8 cellular contexts compared by ENCODE assay signal in the genomic region with DNA sequence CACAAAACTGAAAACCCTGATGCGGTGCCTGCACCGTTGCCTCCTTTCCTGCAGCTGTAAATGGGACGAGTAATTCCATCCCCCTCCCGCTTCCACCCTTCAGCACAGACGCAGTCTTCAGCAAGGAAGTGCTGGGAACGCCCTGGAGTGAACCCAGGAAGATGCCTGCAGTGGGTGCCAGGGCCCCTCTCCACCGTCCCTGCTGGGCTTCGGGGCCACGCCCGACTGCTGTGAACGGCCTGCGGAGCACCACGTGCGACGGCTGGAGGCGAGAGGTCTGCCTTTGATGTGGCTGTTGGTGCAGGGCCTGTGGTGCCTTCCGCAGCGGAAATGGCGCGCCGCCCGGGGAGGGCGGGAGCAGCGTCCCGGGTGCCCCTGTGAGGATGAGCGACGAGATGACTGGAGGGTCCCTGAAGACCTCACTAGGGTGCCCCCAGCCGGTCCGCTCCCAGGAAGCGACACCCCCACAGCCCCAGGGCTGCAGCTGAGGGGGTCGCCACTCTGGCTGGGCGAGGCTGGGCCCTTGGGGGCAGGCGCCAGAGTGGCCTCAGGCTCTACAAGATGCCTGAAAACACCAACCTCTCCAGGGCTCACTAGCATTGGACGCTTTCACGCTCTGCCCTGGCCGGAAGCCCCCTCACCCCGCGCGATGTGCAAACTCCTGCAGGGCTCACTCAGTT. TPM values are rescaled to one million over a fixed set of nuclear protein-coding genes. Genes with fewer than 3 reads are reported as not detected.
DNase-seq lines count a peak whose midpoint lies in the region; ATAC-seq, FAIRE-seq and TF ChIP-seq lines count a peak whose summit lies in the region.

No MANE protein-coding gene starts in this region.

- DNase-seq in GM12892 (ENCODE audit: insufficient read length) (peak; percentile 88), NCI-H1436 treated with DMSO at 0.1 percent for 48 hours (lab: John Stamatoyannopoulos, UW) (peak; percentile 75), WERI-Rb-1 (peak; percentile 43), mammary epithelial cell (peak; percentile 39), keratinocyte (ENCODE audit: low read depth, low spot score) (no peak), globus pallidus (ENCODE audit: low spot score) (no peak)
- peak; percentile 26 for DNase-seq in stimulated activated CD4-positive, alpha-beta T cell treated with anti-CD3 and anti-CD28 coated beads, Interleukin-2, amount 100 ng/mL, for 4 hours (ENCODE audit: low read depth)

- 1% methylated on average over 24 of the region's 39 CpGs for WGBS in mammary epithelial cell (ENCODE audit: low coverage, missing lambda C conversion rate)

- H3K4me1 ChIP-seq in mammary epithelial cell (ENCODE audit: insufficient read depth, low read length) (peaks cover 41% of the 10 kb centered on the region), keratinocyte (ENCODE audit: control insufficient read depth, extremely low read depth, insufficient read depth, low read length) (peaks cover 30% of the 10 kb centered on the region)

- H3K4me2 ChIP-seq in mammary epithelial cell (ENCODE audit: insufficient read depth, low read depth, low read length) (peak overlapping the region; percentile 75), keratinocyte (ENCODE audit: control insufficient read depth, extremely low read depth, insufficient read depth, low read depth, low read length) (peak overlapping the region; percentile 92)

- no peaks in the 10 kb centered on the region for H3K9me1 ChIP-seq in keratinocyte (ENCODE audit: control insufficient read depth, extremely low read depth, insufficient read depth, low read length)

- H3K27me3 ChIP-seq in WERI-Rb-1 (ENCODE audit: insufficient read depth, low read depth, severe bottlenecking) = no peaks in the 10 kb centered on the region
- no peaks in the 10 kb centered on the region for H3K27me3 ChIP-seq in mammary epithelial cell (ENCODE audit: insufficient read depth, low read length)
- H3K27me3 ChIP-seq in keratinocyte (ENCODE audit: control insufficient read depth, extremely low read depth, insufficient read depth, low read length) = no peaks in the 10 kb centered on the region

- in situ Hi-C loops in mammary epithelial cell (cut with MboI; ENCODE audit: low sequenced_read_pairs in 2 of 2) = loop anchor here in 1 of 2 donors (10.0 kb wide), 1 partner anchor 57 kb away; no protein-coding TSS in a partner anchor

- no peaks in the 10 kb centered on the region for H3K9me3 ChIP-seq in WERI-Rb-1 (ENCODE audit: severe bottlenecking)
- H3K9me3 ChIP-seq in mammary epithelial cell (replicated peaks; ENCODE audit: insufficient read depth, low read length) = no peaks in the 10 kb centered on the region
- H3K9me3 ChIP-seq in keratinocyte (ENCODE audit: control insufficient read depth, low read depth, low read length) = no peaks in the 10 kb centered on the region

- H2AFZ ChIP-seq in mammary epithelial cell (ENCODE audit: low read depth, low read length) = peak overlapping the region; percentile 59
- peak overlapping the region; percentile 54 for H2AFZ ChIP-seq in keratinocyte (ENCODE audit: control insufficient read depth, low read length)

- peak; percentile 24; the same call in 1 of the 2 replicates for TF ChIP-seq POLR2A in GM12892 (IDR thresholded peaks at IDR 0.05; ENCODE audit: low read depth, low read length)

- FAIRE-seq in GM12892 (lab: Jason Lieb, UNC) = peak; percentile 97
- peak; percentile 82 for FAIRE-seq in keratinocyte (lab: Jason Lieb, UNC)

- H4K20me1 ChIP-seq in mammary epithelial cell (ENCODE audit: insufficient read depth, low read length) = no peaks in the 10 kb centered on the region
- H4K20me1 ChIP-seq in keratinocyte (ENCODE audit: control insufficient read depth, extremely low read depth, insufficient read depth, low read length) = peaks cover 4% of the 10 kb centered on the region

- H3K9ac ChIP-seq in mammary epithelial cell (ENCODE audit: insufficient read depth, low read length) (no peak overlapping the region), keratinocyte (ENCODE audit: control insufficient read depth, extremely low read depth, insufficient read depth, low read length) (peak overlapping the region; percentile 36)

- CTCF ChIA-PET in mammary epithelial cell (lab: Charles Lee; ENCODE audit: low non-redundant PET) = interaction anchor here (0.6 kb wide), 1 partner anchor 11 kb away, joined by 3 read pairs; no protein-coding TSS in a partner anchor

- BruUV-seq in mammary epithelial cell (replicated peaks; lab: Mats Ljungman, UMichigan) = no TSS peak

- H3K27ac ChIP-seq in WERI-Rb-1 (0 out of 2 replicates have a peak overlapping the region, but pooled peaks have one; percentile 21), mammary epithelial cell (ENCODE audit: insufficient read depth, low read depth, low read length) (no peak overlapping the region), keratinocyte (ENCODE audit: control insufficient read depth, insufficient read depth, low read length) (no peak overlapping the region)

- H3K79me2 ChIP-seq in mammary epithelial cell (ENCODE audit: insufficient read depth, low read length) (no peaks in the 10 kb centered on the region), keratinocyte (ENCODE audit: control insufficient read depth, insufficient read depth, low read length) (no peaks in the 10 kb centered on the region)

- peak; percentile 86 for ATAC-seq in HG02678 (IDR thresholded peaks at IDR 0.05; ENCODE audit: unreplicated experiment)

- dilution Hi-C loops in mammary epithelial cell (cut with HindIII; ENCODE audit: low sequenced_read_pairs) (no loop called here), keratinocyte (cut with MboI; ENCODE audit: extremely low pct_ligation_motif_present, low sequenced_read_pairs) (no loop called here)

- intact Hi-C loops in mammary epithelial cell (cut with micrococcal nuclease) = no loop called here

- TF ChIP-seq CTCF in WERI-Rb-1 (IDR thresholded peaks at IDR 0.05; ENCODE audit: low read depth, low read length) (no peak), mammary epithelial cell (conservative IDR thresholded peaks at IDR 0.05 in 1 of 2, IDR thresholded peaks at IDR 0.05 in 1 of 2; ENCODE audit: extremely low read depth in 1 of 2, insufficient read depth in 1 of 2, low read depth in 1 of 2, low read length in 2 of 2) (no peak), keratinocyte (optimal IDR thresholded peaks at IDR 0.05 in 1 of 3, IDR thresholded peaks at IDR 0.05 in 1 of 3, conservative IDR thresholded peaks at IDR 0.05 in 1 of 3; ENCODE audit: extremely low read depth in 1 of 3, insufficient read depth in 2 of 3, low read length in 3 of 3) (no peak)

- peak overlapping the region; percentile 26 for H3K4me3 ChIP-seq in WERI-Rb-1 (ENCODE audit: low read depth, low read length)
- peak overlapping the region in 1 of 3 experiments; percentile 29 for H3K4me3 ChIP-seq in mammary epithelial cell (replicated peaks in 1 of 3; ENCODE audit: insufficient read depth in 1 of 3, low read depth in 2 of 3, low read length in 3 of 3)
- H3K4me3 ChIP-seq in keratinocyte (ENCODE audit: control insufficient read depth in 2 of 3, extremely low read depth in 1 of 3, insufficient read depth in 2 of 3, low read depth in 1 of 3, low read length in 3 of 3) = peak overlapping the region; percentile 17 to 32 (median 29)

- no peaks in the 10 kb centered on the region for H3K36me3 ChIP-seq in WERI-Rb-1
- H3K36me3 ChIP-seq in mammary epithelial cell (ENCODE audit: insufficient read depth, low read length) = no peaks in the 10 kb centered on the region
- peaks cover under 1 to 4% of the 10 kb centered on the region in 2 experiments for H3K36me3 ChIP-seq in keratinocyte (ENCODE audit: control insufficient read depth in 2 of 2, extremely low read depth in 1 of 2, insufficient read depth in 2 of 2, low read length in 2 of 2)

RNA-seq across cellular contexts. Expression of a gene that starts 0.7 kb away (rescaled TPM):
- 0.76 TPM for polyA plus RNA-seq in GM12892 (2012; ENCODE audit: missing spikeins)
- 1 to 10 TPM; 1.7 to 6.8 TPM for total RNA-seq in mammary epithelial cell
- 1.7 TPM for polyA plus RNA-seq in mammary epithelial cell
- polyA minus RNA-seq in mammary epithelial cell = not detected
- 1.1 to 1.9 TPM (median 1.1 TPM) in 3 replicates for polyA plus RNA-seq in keratinocyte
- polyA plus RNA-seq in keratinocyte (2011; ENCODE audit: low read depth) = 0.99 TPM
- 0.23 and 0.61 TPM in 2 replicates for polyA plus RNA-seq in keratinocyte (2011; cell fraction: cytosol; rRNA removed)
- polyA plus RNA-seq in keratinocyte (2011; cell fraction: nucleus; rRNA removed) = 8.9 TPM in 2 replicates
- 0.88 and 1.8 TPM in 2 replicates for polyA plus RNA-seq in keratinocyte (2012; ENCODE audit: low replicate concordance)
- 1.2 to 3.1 TPM (median 2.1 TPM) in 3 replicates for polyA minus RNA-seq in keratinocyte
- 2.1 TPM for polyA minus RNA-seq in keratinocyte (2011; cell fraction: cytosol; rRNA and poly(A)+ RNA removed)
- polyA minus RNA-seq in keratinocyte (2011; cell fraction: nucleus; rRNA and poly(A)+ RNA removed) = 3.3 and 4.3 TPM in 2 replicates

RNA-seq across cellular contexts. Expression of a gene that starts 5.2 kb away (rescaled TPM):
- 0.38 TPM for polyA plus RNA-seq in GM12892 (2012; ENCODE audit: missing spikeins)
- total RNA-seq in mammary epithelial cell = 100 to 1,000 TPM in 1 of 2 donors, 10 to 100 TPM in 1; 99.5 to 103 TPM
- polyA plus RNA-seq in mammary epithelial cell (110 TPM), keratinocyte (29.2 to 54.2 TPM (median 34.0 TPM) in 3 replicates)
- polyA minus RNA-seq in mammary epithelial cell (135 TPM), keratinocyte (41.8 to 174 TPM (median 49.2 TPM) in 3 replicates)
- polyA plus RNA-seq in keratinocyte (2011; ENCODE audit: low read depth) = 12.0 TPM
- 43.9 and 88.8 TPM in 2 replicates for polyA plus RNA-seq in keratinocyte (2011; cell fraction: cytosol; rRNA removed)
- 53.8 and 69.2 TPM in 2 replicates for polyA plus RNA-seq in keratinocyte (2011; cell fraction: nucleus; rRNA removed)
- polyA plus RNA-seq in keratinocyte (2012; ENCODE audit: low replicate concordance) = 28.0 and 84.9 TPM in 2 replicates
- polyA minus RNA-seq in keratinocyte (2011; cell fraction: cytosol; rRNA and poly(A)+ RNA removed) = 125 TPM
- 61.3 and 72.0 TPM in 2 replicates for polyA minus RNA-seq in keratinocyte (2011; cell fraction: nucleus; rRNA and poly(A)+ RNA removed)

RNA-seq across cellular contexts. Expression of a gene that starts 30.6 kb away (rescaled TPM):
- polyA plus RNA-seq in GM12892 (2012; ENCODE audit: missing spikeins) = 20.5 TPM
- 10 to 100 TPM; 68.3 to 96.1 TPM for total RNA-seq in mammary epithelial cell
- polyA plus RNA-seq in mammary epithelial cell (115 TPM), keratinocyte (74.2 to 115 TPM (median 86.4 TPM) in 3 replicates)
- polyA minus RNA-seq in mammary epithelial cell (45.0 TPM), keratinocyte (90.7 to 97.3 TPM (median 90.8 TPM) in 3 replicates)
- 57.3 TPM for polyA plus RNA-seq in keratinocyte (2011; ENCODE audit: low read depth)
- 58.4 and 103 TPM in 2 replicates for polyA plus RNA-seq in keratinocyte (2011; cell fraction: cytosol; rRNA removed)
- polyA plus RNA-seq in keratinocyte (2011; cell fraction: nucleus; rRNA removed) = 162 and 165 TPM in 2 replicates
- 47.8 and 84.1 TPM in 2 replicates for polyA plus RNA-seq in keratinocyte (2012; ENCODE audit: low replicate concordance)
- 69.4 TPM for polyA minus RNA-seq in keratinocyte (2011; cell fraction: cytosol; rRNA and poly(A)+ RNA removed)
- polyA minus RNA-seq in keratinocyte (2011; cell fraction: nucleus; rRNA and poly(A)+ RNA removed) = 46.8 and 54.3 TPM in 2 replicates

RNA-seq across cellular contexts. Expression of a gene that starts 44.5 kb away (rescaled TPM):
- polyA plus RNA-seq in GM12892 (2012; ENCODE audit: missing spikeins) = 91.9 TPM
- 100 to 1,000 TPM; 164 to 188 TPM for total RNA-seq in mammary epithelial cell
- 102 TPM for polyA plus RNA-seq in mammary epithelial cell
- 70.6 TPM for polyA minus RNA-seq in mammary epithelial cell
- 92.4 to 103 TPM (median 97.5 TPM) in 3 replicates for polyA plus RNA-seq in keratinocyte
- polyA plus RNA-seq in keratinocyte (2011; ENCODE audit: low read depth) = 222 TPM
- 51.5 and 85.9 TPM in 2 replicates for polyA plus RNA-seq in keratinocyte (2011; cell fraction: cytosol; rRNA removed)
- 218 and 219 TPM in 2 replicates for polyA plus RNA-seq in keratinocyte (2011; cell fraction: nucleus; rRNA removed)
- polyA plus RNA-seq in keratinocyte (2012; ENCODE audit: low replicate concordance) = 109 and 116 TPM in 2 replicates
- 71.8 to 112 TPM (median 90.6 TPM) in 3 replicates for polyA minus RNA-seq in keratinocyte
- polyA minus RNA-seq in keratinocyte (2011; cell fraction: cytosol; rRNA and poly(A)+ RNA removed) = 68.1 TPM
- 51.9 and 53.5 TPM in 2 replicates for polyA minus RNA-seq in keratinocyte (2011; cell fraction: nucleus; rRNA and poly(A)+ RNA removed)

Comparison
In these comparisons a context has a peak if more than half of its experiments do, and no peak if none do; other contexts are left out.
1. DNase-seq: peak in GM12892 (single experiment), NCI-H1436 treated with DMSO at 0.1 percent for 48 hours (single experiment), WERI-Rb-1 (single experiment), mammary epithelial cell (single experiment) and stimulated activated CD4-positive, alpha-beta T cell treated with anti-CD3 and anti-CD28 coated beads, Interleukin-2, amount 100 ng/mL, for 4 hours (single experiment); none in keratinocyte (single experiment) and globus pallidus (single experiment).